Comparison of ENCODE assay signal across 8 cellular contexts in genomic region chr18:9147440-9148238, GRCh38. TPM values are rescaled to one million over a fixed set of nuclear protein-coding genes. Genes with fewer than 3 reads are reported as not detected.
A peak's percentile ranks its signal among the peaks of the same experiment; 100 is the strongest.
DNase-seq lines count a peak whose midpoint lies in the region; ATAC-seq and TF ChIP-seq lines count a peak whose summit lies in the region.

No MANE protein-coding gene starts in this region.

- H3K4me3 Mint-ChIP-seq in activated T-helper 1 cell treated with anti-CD3 and anti-CD28 coated beads, Interleukin-12 subunit alpha, Interleukin-12 subunit beta, Interleukin-2, Interleukin-4 antibody, amounts not matched to agents 30 ng/mL and 10 ng/mL and 1 ng/mL, durations not matched to agents 14 hours and 24 hours and 36 hours: peak overlapping the region; percentile 38

- H3K27me3 Mint-ChIP-seq in activated T-helper 1 cell treated with anti-CD3 and anti-CD28 coated beads, Interleukin-12 subunit alpha, Interleukin-12 subunit beta, Interleukin-2, Interleukin-4 antibody, amounts not matched to agents 30 ng/mL and 10 ng/mL and 1 ng/mL, durations not matched to agents 14 hours and 24 hours and 36 hours (ENCODE audit: insufficient read depth): no peaks in the 10 kb centered on the region

- H3K9ac ChIP-seq in parathyroid adenoma: no peak overlapping the region

- in situ Hi-C loops in ACHN (cut with HindIII; ENCODE audit: low pct_ligation_motif_present, low pct_unique_long_range_greater_than_20kb, low sequenced_read_pairs): no loop called here

- H3K9me3 ChIP-seq in parathyroid adenoma (ENCODE audit: control insufficient read depth, low read length): no peaks in the 10 kb centered on the region

- H3K36me3 Mint-ChIP-seq in activated T-helper 1 cell treated with anti-CD3 and anti-CD28 coated beads, Interleukin-12 subunit alpha, Interleukin-12 subunit beta, Interleukin-2, Interleukin-4 antibody, amounts not matched to agents 30 ng/mL and 10 ng/mL and 1 ng/mL, durations not matched to agents 14 hours and 24 hours and 36 hours (ENCODE audit: low read depth): peaks cover 6% of the 10 kb centered on the region

- H3K27me3 ChIP-seq in parathyroid adenoma (ENCODE audit: control insufficient read depth, insufficient read depth, low read length): no peaks in the 10 kb centered on the region

- ATAC-seq in HG02943 (IDR thresholded peaks at IDR 0.05; ENCODE audit: low read depth, unreplicated experiment): peak; percentile 46
- ATAC-seq in HG03025 (IDR thresholded peaks at IDR 0.05; ENCODE audit: low FRiP score, unreplicated experiment): no peak

- no peak overlapping the region for H2AFZ ChIP-seq in parathyroid adenoma

- H3K4me3 ChIP-seq in parathyroid adenoma (ENCODE audit: low read depth, low read length): no peak overlapping the region

- peak; percentile 81 for TF ChIP-seq CTCF in parathyroid adenoma (IDR thresholded peaks at IDR 0.05)

- peaks cover 77% of the 10 kb centered on the region for H3K4me1 Mint-ChIP-seq in activated T-helper 1 cell treated with anti-CD3 and anti-CD28 coated beads, Interleukin-12 subunit alpha, Interleukin-12 subunit beta, Interleukin-2, Interleukin-4 antibody, amounts not matched to agents 30 ng/mL and 10 ng/mL and 1 ng/mL, durations not matched to agents 14 hours and 24 hours and 36 hours (ENCODE audit: low read depth)

- peaks cover 39% of the 10 kb centered on the region for H3K79me2 ChIP-seq in parathyroid adenoma

- peaks cover 4% of the 10 kb centered on the region for H3K9me3 Mint-ChIP-seq in activated T-helper 1 cell treated with anti-CD3 and anti-CD28 coated beads, Interleukin-12 subunit alpha, Interleukin-12 subunit beta, Interleukin-2, Interleukin-4 antibody, amounts not matched to agents 30 ng/mL and 10 ng/mL and 1 ng/mL, durations not matched to agents 14 hours and 24 hours and 36 hours

- no peak overlapping the region for H3K4me2 ChIP-seq in parathyroid adenoma (ENCODE audit: low read length)

- DNase-seq in ACHN: peak; percentile 69
- DNase-seq in GF-D8 (lab: John Stamatoyannopoulos, UW): peak; percentile 88
- peak; percentile 34 for DNase-seq in NCI-H345 (lab: John Stamatoyannopoulos, UW)
- peak; percentile 16 for DNase-seq in activated T-helper 1 cell treated with anti-CD3 and anti-CD28 coated beads, Interleukin-12 subunit alpha, Interleukin-12 subunit beta, Interleukin-2, Interleukin-4 antibody, amounts not matched to agents 30 ng/mL and 10 ng/mL and 1 ng/mL, durations not matched to agents 14 hours and 24 hours and 36 hours (ENCODE audit: low spot score)
- peak; percentile 57 for DNase-seq in foreskin melanocyte

- peak overlapping the region; percentile 88 for H3K27ac Mint-ChIP-seq in activated T-helper 1 cell treated with anti-CD3 and anti-CD28 coated beads, Interleukin-12 subunit alpha, Interleukin-12 subunit beta, Interleukin-2, Interleukin-4 antibody, amounts not matched to agents 30 ng/mL and 10 ng/mL and 1 ng/mL, durations not matched to agents 14 hours and 24 hours and 36 hours

- H3K27ac ChIP-seq in parathyroid adenoma: no peak overlapping the region

- intact Hi-C loops in activated T-helper 1 cell treated with anti-CD3 and anti-CD28 coated beads, Interleukin-12 subunit alpha, Interleukin-12 subunit beta, Interleukin-2, Interleukin-4 antibody, amounts not matched to agents 30 ng/mL and 10 ng/mL and 1 ng/mL, durations not matched to agents 14 hours and 24 hours and 36 hours (cut with micrococcal nuclease): loop anchor here (1.0 to 10.0 kb wide), 6 partner anchors 37 to 1377 kb away; partner anchors contain the start of gene NAPG

- H3K36me3 ChIP-seq in parathyroid adenoma (ENCODE audit: control insufficient read depth, insufficient read depth, low read length): no peaks in the 10 kb centered on the region

- peaks cover 4% of the 10 kb centered on the region for H3K4me1 ChIP-seq in parathyroid adenoma

RNA-seq across cellular contexts. Expression of gene ANKRD12, which starts 11.1 kb away (rescaled TPM):
- total RNA-seq in activated T-helper 1 cell treated with anti-CD3 and anti-CD28 coated beads, Interleukin-12 subunit alpha, Interleukin-12 subunit beta, Interleukin-2, Interleukin-4 antibody, amounts not matched to agents 30 ng/mL and 10 ng/mL and 1 ng/mL, durations not matched to agents 14 hours and 24 hours and 36 hours: 61.3 and 62.2 TPM in 2 replicates

RNA-seq across cellular contexts. Expression of gene NDUFV2, which starts 45.1 kb away (rescaled TPM):
- 381 and 391 TPM in 2 replicates for total RNA-seq in activated T-helper 1 cell treated with anti-CD3 and anti-CD28 coated beads, Interleukin-12 subunit alpha, Interleukin-12 subunit beta, Interleukin-2, Interleukin-4 antibody, amounts not matched to agents 30 ng/mL and 10 ng/mL and 1 ng/mL, durations not matched to agents 14 hours and 24 hours and 36 hours

Comparison
In these comparisons a context has a peak if more than half of its experiments do, and no peak if none do; other contexts are left out.
1. DNase-seq: peak in every context shown above with its lines; median percentile 88 in GF-D8; 69 in ACHN; 57 in foreskin melanocyte; 34 in NCI-H345; 16 in activated T-helper 1 cell treated with anti-CD3 and anti-CD28 coated beads, Interleukin-12 subunit alpha, Interleukin-12 subunit beta, Interleukin-2, Interleukin-4 antibody, amounts not matched to agents 30 ng/mL and 10 ng/mL and 1 ng/mL, durations not matched to agents 14 hours and 24 hours and 36 hours.